ENCODE assay signal across 8 cellular contexts in genomic region chr6:46325561-46326525, GRCh38.
A peak's percentile ranks its signal among the peaks of the same experiment; 100 is the strongest.
DNase-seq lines count a peak whose midpoint lies in the region; ATAC-seq and TF ChIP-seq lines count a peak whose summit lies in the region.

No MANE protein-coding gene starts in this region.

- no peak overlapping the region for H2AFZ ChIP-seq in MM.1S (ENCODE audit: low read length)

- ATAC-seq in stimulated activated naive CD8-positive, alpha-beta T cell treated with anti-CD3 and anti-CD28 coated beads, Interleukin-15, Interleukin-2, amounts not matched to agents 100 U/mL and 50 U/mL, for 24 hours = no peak
- ATAC-seq in GM19324 (IDR thresholded peaks at IDR 0.05; ENCODE audit: low FRiP score, unreplicated experiment) = no peak

- no peaks in the 10 kb centered on the region for H3K9me2 ChIP-seq in MM.1S (replicated peaks; ENCODE audit: insufficient read depth, low read length)

- TF ChIP-seq CTCF in astrocyte of the spinal cord (IDR thresholded peaks at IDR 0.05; ENCODE audit: low read depth, low read length) (no peak), MM.1S (IDR thresholded peaks at IDR 0.05; ENCODE audit: low read length) (no peak)

- H3K27ac ChIP-seq in BLaER1 treated with 17β-estradiol and CSF1 and Interleukin-3, amounts not matched to agents 10 nM and 100 nM = peak overlapping the region in 1 of 11 experiments; percentile 7; a peak in 1 of 22 replicates
- no peak overlapping the region for H3K27ac ChIP-seq in MM.1S (ENCODE audit: low read length)

- H3K4me2 ChIP-seq in BLaER1 treated with 17β-estradiol and CSF1 and Interleukin-3, amounts not matched to agents 10 nM and 100 nM = peak overlapping the region; percentile 53 to 78 (median 63)
- H3K4me2 ChIP-seq in MM.1S (ENCODE audit: low read depth, low read length) = no peak overlapping the region

- no peaks in the 10 kb centered on the region for H3K36me3 ChIP-seq in BLaER1 treated with 17β-estradiol and CSF1 and Interleukin-3, amounts not matched to agents 10 nM and 100 nM
- H3K36me3 ChIP-seq in MM.1S (replicated peaks; ENCODE audit: insufficient read depth, low read length) = no peaks in the 10 kb centered on the region

- H4K20me1 ChIP-seq in BLaER1 treated with 17β-estradiol and CSF1 and Interleukin-3, amounts not matched to agents 10 nM and 100 nM = no peaks in the 10 kb centered on the region
- H4K20me1 ChIP-seq in MM.1S (ENCODE audit: insufficient read depth, low read length) = no peaks in the 10 kb centered on the region

- DNase-seq in M059J (ENCODE audit: low read depth) (peak; percentile 63), astrocyte of the spinal cord (ENCODE audit: low read depth, low spot score) (peak; percentile 68), midbrain (lab: John Stamatoyannopoulos, UW) (peak; percentile 73), dermis blood vessel endothelial cell (no peak), MM.1S (no peak)
- DNase-seq in stimulated activated naive CD8-positive, alpha-beta T cell treated with anti-CD3 and anti-CD28 coated beads, Interleukin-15, Interleukin-2, amounts not matched to agents 100 U/mL and 50 U/mL, for 24 hours = no peak

- H3K4me1 ChIP-seq in BLaER1 treated with 17β-estradiol and CSF1 and Interleukin-3, amounts not matched to agents 10 nM and 100 nM = peaks cover 13 to 26% (median 18%) of the 10 kb centered on the region in 10 experiments
- no peaks in the 10 kb centered on the region for H3K4me1 ChIP-seq in MM.1S (ENCODE audit: low read length)

- in situ Hi-C loops in astrocyte of the spinal cord (cut with HindIII; ENCODE audit: low sequenced_read_pairs) = no loop called here

- peak overlapping the region in 2 of 11 experiments; percentile 15 to 16; a peak in 1 of 22 replicates for H3K9ac ChIP-seq in BLaER1 treated with 17β-estradiol and CSF1 and Interleukin-3, amounts not matched to agents 10 nM and 100 nM
- no peak overlapping the region for H3K9ac ChIP-seq in MM.1S (ENCODE audit: low read length)

- H3K9me3 ChIP-seq in BLaER1 treated with 17β-estradiol and CSF1 and Interleukin-3, amounts not matched to agents 10 nM and 100 nM (replicated peaks in 1 of 11) = no peaks in the 10 kb centered on the region
- H3K9me3 ChIP-seq in MM.1S (replicated peaks; ENCODE audit: insufficient read depth, low read length) = no peaks in the 10 kb centered on the region

- H3F3A ChIP-seq in MM.1S (ENCODE audit: insufficient read depth, low read length) = no peaks in the 10 kb centered on the region

- no peaks in the 10 kb centered on the region for H3K79me2 ChIP-seq in MM.1S (ENCODE audit: low read length)

- H3K4me3 ChIP-seq in BLaER1 treated with 17β-estradiol and CSF1 and Interleukin-3, amounts not matched to agents 10 nM and 100 nM = no peak overlapping the region
- H3K4me3 ChIP-seq in astrocyte of the spinal cord (ENCODE audit: low read depth, low read length) (peak overlapping the region; percentile 12), MM.1S (ENCODE audit: low read length) (no peak overlapping the region)

- H3K27me3 ChIP-seq in BLaER1 treated with 17β-estradiol and CSF1 and Interleukin-3, amounts not matched to agents 10 nM and 100 nM = no peaks in the 10 kb centered on the region
- H3K27me3 ChIP-seq in MM.1S (replicated peaks; ENCODE audit: insufficient read depth, low read length) = no peaks in the 10 kb centered on the region

Comparison
In these comparisons a context has a peak if more than half of its experiments do, and no peak if none do; other contexts are left out.
1. DNase-seq: peak in M059J (single experiment), astrocyte of the spinal cord (single experiment) and midbrain (single experiment); none in stimulated activated naive CD8-positive, alpha-beta T cell treated with anti-CD3 and anti-CD28 coated beads, Interleukin-15, Interleukin-2, amounts not matched to agents 100 U/mL and 50 U/mL, for 24 hours (single experiment), dermis blood vessel endothelial cell (single experiment) and MM.1S (single experiment).